ENCODE assay signal across 8 cellular contexts in genomic region chr2:96145028-96145939, GRCh38. TPM values are rescaled to one million over a fixed set of nuclear protein-coding genes. Genes with fewer than 3 reads are reported as not detected.
DNase-seq lines count a peak whose midpoint lies in the region; ATAC-seq, FAIRE-seq and TF ChIP-seq lines count a peak whose summit lies in the region.

DUSP2 (minus strand) TSS chr2:96145440; CDS start chr2:96145354, 86 bp downstream.

- peak within 1 kb of the TSS; percentile 90; the same call in 1 of the 2 replicates for H2BK15ac ChIP-seq in H1 (ENCODE audit: low read length)

- peak within 1 kb of the TSS; percentile 94 for H3K27ac Mint-ChIP-seq in mesothelial cell of epicardium

- H3K27ac ChIP-seq in A549 (peak within 1 kb of the TSS; percentile 62 to 70; a peak in 5 of 6 replicates), H1 (ENCODE audit: low read depth, low read length) (no peak within 1 kb of the TSS)

- H4K20me1 ChIP-seq in H1 (replicated peaks in 1 of 2; ENCODE audit: control insufficient read depth in 1 of 2, insufficient read depth in 2 of 2, low read length in 2 of 2), result no peaks in the 10 kb centered on the region

- 30% methylated on average over 49 of the region's 95 CpGs for WGBS in A549 (ENCODE audit: missing lambda C conversion rate)
- 6% methylated on average over 28 of the region's 95 CpGs; no CpG with 5 or more reads in 1 of the 2 experiments for WGBS in H1 (ENCODE audit: extremely low coverage in 1 of 2, insufficient coverage in 1 of 2, insufficient read length in 1 of 2, insufficient replicate concordance in 2 of 2, low coverage in 1 of 2, low lambda C conversion rate in 2 of 2, missing lambda C conversion rate in 1 of 2), 2 experiments

- peak within 1 kb of the TSS; percentile 95 for H4K8ac ChIP-seq in H1 (ENCODE audit: extremely low read depth, insufficient read depth, low read length)

- no peak for FAIRE-seq in A549 (lab: Jason Lieb, UNC)
- FAIRE-seq in H1 (lab: Jason Lieb, UNC), result no peak

- H2BK20ac ChIP-seq in H1 (ENCODE audit: low read length), result peak within 1 kb of the TSS; percentile 72; the same call in 1 of the 2 replicates

- H3K27me3 Mint-ChIP-seq in mesothelial cell of epicardium (ENCODE audit: low read depth), result no peaks in the 10 kb centered on the region

- H3K36me3 Mint-ChIP-seq in mesothelial cell of epicardium, result no peaks in the 10 kb centered on the region

- peak; percentile 36 for TF ChIP-seq POLR2A in A549 (IDR thresholded peaks at IDR 0.05; ENCODE audit: low read length)
- peak in 1 of 2 experiments; percentile 73; a peak in 2 of 3 replicates for TF ChIP-seq POLR2A in H1 (IDR thresholded peaks at IDR 0.05; ENCODE audit: control extremely low read depth in 1 of 2, low read depth in 2 of 2, low read length in 2 of 2)

- no peak within 1 kb of the TSS for H2AK5ac ChIP-seq in H1 (ENCODE audit: low read depth, low read length)

- H4K91ac ChIP-seq in H1 (replicated peaks; ENCODE audit: insufficient read length, low read length), result peak within 1 kb of the TSS; percentile 73

- peak within 1 kb of the TSS; percentile 45 for H3K4me3 ChIP-seq in A549
- H3K4me3 ChIP-seq in H1 (ENCODE audit: extremely low read depth in 1 of 4, insufficient read depth in 2 of 4, low read depth in 3 of 4, low read length in 4 of 4), result peak within 1 kb of the TSS; percentile 38 to 69 (median 41)

- POLR2A ChIA-PET in A549 (lab: Yijun Ruan, JAX), result no interaction called here
- POLR2A ChIA-PET in activated CD8-positive, alpha-beta memory T cell treated with anti-CD3 and anti-CD28 coated beads for 36 hours (lab: Charles Lee), result interaction anchor here (1.0 to 8.1 kb wide), 6 partner anchors 9 to 63 kb away, joined by 3 to 240 read pairs (median 6); partner anchors contain the start of gene STARD7
- POLR2A ChIA-PET in H1 (lab: Charles Lee; ENCODE audit: partially characterized antibody), result interaction anchor here (1.0 to 2.0 kb wide), 9 partner anchors 10 to 63 kb away, joined by 3 to 6 read pairs (median 3); partner anchors contain the start of genes ADRA2B and STARD7

- no peak within 1 kb of the TSS for H3K14ac ChIP-seq in H1 (ENCODE audit: insufficient read length)

- no peaks in the 10 kb centered on the region for H3K36me3 ChIP-seq in H1 (ENCODE audit: control insufficient read depth in 2 of 4, insufficient read depth in 4 of 4, low read length in 3 of 4)

- H3K27me3 ChIP-seq in H1 (replicated peaks in 1 of 4; ENCODE audit: control insufficient read depth in 3 of 4, extremely low read depth in 1 of 4, insufficient read depth in 3 of 4, low read length in 3 of 4), result peaks cover 4 to 30% (median 20%) of the 10 kb centered on the region in 4 experiments; a peak in 6 of 7 replicates

- TF ChIP-seq CTCF in A549 (IDR thresholded peaks at IDR 0.05) (no peak), H1 (IDR thresholded peaks at IDR 0.05; ENCODE audit: control extremely low read depth in 1 of 3, insufficient read depth in 1 of 3, low read depth in 1 of 3, low read length in 3 of 3) (peak in 1 of 3 experiments; percentile 1; a peak in 1 of 4 replicates), mesothelial cell of epicardium (IDR thresholded peaks at IDR 0.05; ENCODE audit: unreplicated experiment) (no peak)

- H3K4me2 ChIP-seq in A549 (peak within 1 kb of the TSS; percentile 94), H1 (ENCODE audit: insufficient read depth in 1 of 2, low read depth in 2 of 2, low read length in 2 of 2) (peak within 1 kb of the TSS; percentile 66 to 89)

- H3K4me1 ChIP-seq in A549 (peaks cover 10% of the 10 kb centered on the region; the same call in 2 of the 3 replicates), H1 (replicated peaks in 1 of 4; ENCODE audit: control insufficient read depth in 3 of 4, insufficient read depth in 4 of 4, low read length in 3 of 4) (peaks cover 0 to 42% (median 30%) of the 10 kb centered on the region in 4 experiments; a peak in 6 of 7 replicates)

- no peaks in the 10 kb centered on the region for H3K79me1 ChIP-seq in H1 (ENCODE audit: low read depth, low read length)

- CTCF ChIA-PET in A549 (lab: Yijun Ruan, JAX), result interaction anchor here (0.6 to 2.1 kb wide), 3 partner anchors 14 to 352 kb away, joined by 3 to 4 read pairs (median 3); no protein-coding TSS in a partner anchor
- CTCF ChIA-PET in activated CD8-positive, alpha-beta memory T cell treated with anti-CD3 and anti-CD28 coated beads for 36 hours (lab: Charles Lee), result interaction anchor here (0.9 to 9.5 kb wide), 5 partner anchors 9 to 123 kb away, joined by 3 to 141 read pairs (median 4); no protein-coding TSS in a partner anchor
- CTCF ChIA-PET in H1 (lab: Charles Lee; ENCODE audit: partially characterized antibody), result interaction anchor here (0.8 to 13.4 kb wide), 4 partner anchors 28 to 115 kb away, joined by 3 to 155 read pairs (median 5); no protein-coding TSS in a partner anchor

- peak within 1 kb of the TSS; percentile 83 for H3K4ac ChIP-seq in H1 (replicated peaks; ENCODE audit: insufficient read length, low read depth, low read length)

- H3K4me1 Mint-ChIP-seq in mesothelial cell of epicardium, result peaks cover 51% of the 10 kb centered on the region

- no peak within 1 kb of the TSS for H3K23ac ChIP-seq in H1 (ENCODE audit: insufficient read length)

- peak within 1 kb of the TSS; percentile 92; the same call in 1 of the 2 replicates for H2BK12ac ChIP-seq in H1 (ENCODE audit: low read depth, low read length)

- no peak within 1 kb of the TSS; the same call in 1 of the 2 replicates for H2AFZ ChIP-seq in H1 (ENCODE audit: low read length)

- peak within 1 kb of the TSS; percentile 16 for H3K56ac ChIP-seq in H1 (replicated peaks; ENCODE audit: insufficient read length, low read depth, low read length)

- no peaks in the 10 kb centered on the region for H3K9me3 Mint-ChIP-seq in mesothelial cell of epicardium

- TF ChIP-seq RAD21 in A549 (conservative IDR thresholded peaks at IDR 0.05 in 1 of 2, IDR thresholded peaks at IDR 0.05 in 1 of 2), result no peak
- no peak for TF ChIP-seq RAD21 in H1 (IDR thresholded peaks at IDR 0.05 in 1 of 2, conservative IDR thresholded peaks at IDR 0.05 in 1 of 2; ENCODE audit: low read depth in 2 of 2, low read length in 2 of 2)

- H3K9me3 ChIP-seq in A549 (no peaks in the 10 kb centered on the region), H1 (ENCODE audit: insufficient read depth in 2 of 2, low read depth in 1 of 2, low read length in 1 of 2) (no peaks in the 10 kb centered on the region)

- no peak within 1 kb of the TSS for H2BK120ac ChIP-seq in H1 (replicated peaks; ENCODE audit: low read depth, low read length)

- no peaks in the 10 kb centered on the region for H3K79me2 ChIP-seq in H1 (ENCODE audit: control insufficient read depth in 1 of 2, insufficient read depth in 2 of 2, low read length in 2 of 2)

- H3K18ac ChIP-seq in H1 (ENCODE audit: extremely low read depth, low read length), result peak within 1 kb of the TSS; percentile 87

- TF ChIP-seq EP300 in A549 (IDR thresholded peaks at IDR 0.05) (no peak), H1 (IDR thresholded peaks at IDR 0.05; ENCODE audit: borderline replicate concordance in 1 of 2, low read depth in 2 of 2, low read length in 2 of 2) (no peak)

- no peak within 1 kb of the TSS for H4K5ac ChIP-seq in H1 (ENCODE audit: insufficient read length, low read depth, low read length)

- peak within 1 kb of the TSS; percentile 76 for H3K4me3 Mint-ChIP-seq in mesothelial cell of epicardium

- DNase-seq in A549 (ENCODE audit: low read depth in 1 of 2, low spot score in 1 of 2) (peak; percentile 18 to 41), NCI-H460 (ENCODE audit: extremely low read depth, low read depth) (peak; percentile 50), H1 (ENCODE audit: low read depth in 1 of 2, low spot score in 2 of 2) (peak in 1 of 2 experiments; percentile 81), mesothelial cell of epicardium (ENCODE audit: low spot score in 2 of 2, unreplicated experiment in 2 of 2) (peak; percentile 35 to 57)
- DNase-seq in stimulated activated CD8-positive, alpha-beta memory T cell treated with anti-CD3 and anti-CD28 coated beads, Interleukin-15, amount 100 ng/mL, for 48 hours (ENCODE audit: low read depth in 2 of 2), result peak; percentile 95

- peak; percentile 58 to 71; a peak in 5 of 6 replicates for ATAC-seq in A549
- peak; percentile 53 for ATAC-seq in GM18511 (IDR thresholded peaks at IDR 0.05; ENCODE audit: unreplicated experiment)
- ATAC-seq in HG02981 (IDR thresholded peaks at IDR 0.05; ENCODE audit: unreplicated experiment), result peak; percentile 57

- H2BK5ac ChIP-seq in H1 (ENCODE audit: low read depth, low read length), result peak within 1 kb of the TSS; percentile 44; the same call in 1 of the 2 replicates

- peak within 1 kb of the TSS; percentile 30 to 88 (median 54); a peak in 5 of 7 replicates for H3K9ac ChIP-seq in H1 (replicated peaks in 1 of 4; ENCODE audit: extremely low read depth in 1 of 4, low read depth in 3 of 4, low read length in 3 of 4)

- H3K23me2 ChIP-seq in H1 (ENCODE audit: low read depth, low read length), result peaks cover 7% of the 10 kb centered on the region

TF ChIP-seq in A549, 52 proteins besides CTCF, POLR2A, EP300 and RAD21 (continues in another document):
- no peak for TF ChIP-seq MAFK (IDR thresholded peaks at IDR 0.05; ENCODE audit: partially characterized antibody)
- peak; percentile 13; the same call in 1 of the 2 replicates for TF ChIP-seq NPAS2 (CRISPR knock-in tag; IDR thresholded peaks at IDR 0.05; ENCODE audit: borderline replicate concordance)

RNA-seq across cellular contexts. Expression of gene DUSP2, which starts in this region (rescaled TPM):
- polyA plus RNA-seq in A549 (2011; rRNA removed) (0.27 and 0.45 TPM in 2 replicates), A549 (2017; fragmentation: RNase III; extraction: RNeasy Plus Mini Kit Qiagen cat#74134 plus additional on column Dnase treatment) (0.22 to 0.26 TPM (median 0.22 TPM) in 3 replicates), H1 (2011; rRNA removed) (10.4 and 11.7 TPM in 2 replicates)
- polyA plus RNA-seq in A549 (2012; cell fraction: cytosol; rRNA removed), result 1.2 and 1.6 TPM in 2 replicates
- polyA plus RNA-seq in A549 (2012; cell fraction: nucleus; rRNA removed), result 1.7 and 3.9 TPM in 2 replicates
- polyA minus RNA-seq in A549 (2011; rRNA and poly(A)+ RNA removed), result 0.39 and 0.58 TPM in 2 replicates
- total RNA-seq in NCI-H460 (2014; rRNA removed; shearing (Covaris generic)), result 11.1 and 13.2 TPM in 2 replicates
- 28.1 and 50.2 TPM in 2 replicates for polyA plus RNA-seq in NCI-H460 (2014; cell fraction: nucleus; rRNA removed)
- total RNA-seq in activated CD8-positive, alpha-beta memory T cell treated with anti-CD3 and anti-CD28 coated beads for 36 hours, result 100 to 1,000 TPM; 297 to 298 TPM
- 8.7 and 10.1 TPM in 2 replicates for total RNA-seq in H1 (2021; fragmentation: NEBNext Ultra II Directional; extraction: Animal tissue kit (Norgen Biotek cat#: 25700))
- polyA plus RNA-seq in H1 (2011; cell fraction: cytosol; rRNA removed), result 8.4 TPM
- 21.7 TPM for polyA plus RNA-seq in H1 (2011; cell fraction: nucleus; rRNA removed)
- 5.9 to 8.2 TPM (median 7.6 TPM) in 4 replicates for polyA plus RNA-seq in H1 (2012, experiment 1 of 2)
- 9.0 TPM for polyA plus RNA-seq in H1 (2012, experiment 2 of 2)
- polyA plus RNA-seq in H1 (2013, experiment 1 of 2), result 3.6 TPM
- polyA plus RNA-seq in H1 (2013, experiment 2 of 2), result 3.2 TPM
- 5.5 and 5.9 TPM in 2 replicates for polyA minus RNA-seq in H1 (2011; rRNA and poly(A)+ RNA removed)
- 5.7 TPM for polyA minus RNA-seq in H1 (2011; cell fraction: cytosol; rRNA and poly(A)+ RNA removed)
- polyA minus RNA-seq in H1 (2011; cell fraction: nucleus; rRNA and poly(A)+ RNA removed), result 26.8 TPM
- total RNA-seq in mesothelial cell of epicardium, result 38.3 to 42.7 TPM (median 40.6 TPM) in 3 replicates

Comparison
In these comparisons a context has a peak if more than half of its experiments do, and no peak if none do; other contexts are left out.
1. Of the 18 proteins assayed by ChIP-seq in both H1 and A549: peak only in H1: PHF8 and RNF2; only in A549: USF2; in both: E2F6 and MAX; in neither: 10; mixed calls (peak in some experiments, not most) for 3.